ENCODE assay signal across 18 cellular contexts in genomic region chr9:106800691-106801090, GRCh38.
A peak's percentile ranks its signal among the peaks of the same experiment; 100 is the strongest.
DNase-seq lines count a peak whose midpoint lies in the region; ATAC-seq and TF ChIP-seq lines count a peak whose summit lies in the region.
"Had no signal": no experiment of that assay in that cellular context is flagged by ENCODE, and none has a peak within 500 bp of the region (broad histone marks: within the 10 kb centered on the region; RNA-seq: fewer than 3 reads in every experiment).

No MANE protein-coding gene starts in this region.

- H3F3A ChIP-seq in smooth muscle cell (ENCODE audit: low read depth), result no peaks in the 10 kb centered on the region

- no peaks in the 10 kb centered on the region for H3K4me1 ChIP-seq in breast epithelium
- H3K4me1 ChIP-seq in smooth muscle cell (ENCODE audit: low read depth), result peaks cover 14% of the 10 kb centered on the region
- H3K4me1 ChIP-seq in CD4-positive, alpha-beta memory T cell (ENCODE audit: insufficient read depth, low read length), result no peaks in the 10 kb centered on the region

- H4K20me1 ChIP-seq in smooth muscle cell (ENCODE audit: low read depth), result no peaks in the 10 kb centered on the region

- no TSS peak for BruUV-seq in MCF 10A (replicated peaks; lab: Mats Ljungman, UMichigan)

- H3K9me3 ChIP-seq in breast epithelium, result no peaks in the 10 kb centered on the region
- H3K9me3 ChIP-seq in smooth muscle cell (replicated peaks; ENCODE audit: low read depth), result no peaks in the 10 kb centered on the region
- H3K9me3 ChIP-seq in CD4-positive, alpha-beta memory T cell (ENCODE audit: control insufficient read depth in 1 of 2, low read length in 2 of 2), result no peaks in the 10 kb centered on the region

- 79% methylated on average over 5 of the region's 5 CpGs for WGBS in smooth muscle cell (ENCODE audit: low lambda C conversion rate)

- H3K4me1 Mint-ChIP-seq in MCF 10A (ENCODE audit: insufficient read depth, unreplicated experiment), result peaks cover 24% of the 10 kb centered on the region
- no peaks in the 10 kb centered on the region for H3K4me1 Mint-ChIP-seq in activated T-helper 17 cell treated with anti-CD3 and anti-CD28 coated beads, Interleukin-2, amount 50 U/mL, for 72 hours
- no peaks in the 10 kb centered on the region for H3K4me1 Mint-ChIP-seq in CD4-positive, alpha-beta memory T cell

- no peak overlapping the region for H3K9ac ChIP-seq in smooth muscle cell (ENCODE audit: low read depth)

- peak overlapping the region; percentile 37 for H3K27ac Mint-ChIP-seq in MCF 10A (ENCODE audit: low read depth, unreplicated experiment)
- no peak overlapping the region for H3K27ac Mint-ChIP-seq in activated T-helper 17 cell treated with anti-CD3 and anti-CD28 coated beads, Interleukin-2, amount 50 U/mL, for 72 hours
- H3K27ac Mint-ChIP-seq in CD4-positive, alpha-beta memory T cell, result no peak overlapping the region

- H3K4me2 ChIP-seq in smooth muscle cell, result no peak overlapping the region
- H3K4me2 ChIP-seq: PC-9 had no signal

- no peaks in the 10 kb centered on the region for H3K79me2 ChIP-seq in smooth muscle cell (ENCODE audit: low read depth)

- intact Hi-C loops in MCF 10A (cut with micrococcal nuclease) (no loop called here), breast epithelium (cut with DNase I; ENCODE audit: low total_unique reads) (no loop called here)
- intact Hi-C loops in CD4-positive, alpha-beta memory T cell (cut with micrococcal nuclease), result no loop called here

- H3K27me3 Mint-ChIP-seq in MCF 10A (ENCODE audit: insufficient read depth, unreplicated experiment), result no peaks in the 10 kb centered on the region
- no peaks in the 10 kb centered on the region for H3K27me3 Mint-ChIP-seq in activated T-helper 17 cell treated with anti-CD3 and anti-CD28 coated beads, Interleukin-2, amount 50 U/mL, for 72 hours
- no peaks in the 10 kb centered on the region for H3K27me3 Mint-ChIP-seq in CD4-positive, alpha-beta memory T cell

- H3K27me3 ChIP-seq in breast epithelium, result no peaks in the 10 kb centered on the region
- H3K27me3 ChIP-seq in brain microvascular endothelial cell (replicated peaks), result no peaks in the 10 kb centered on the region
- no peaks in the 10 kb centered on the region for H3K27me3 ChIP-seq in smooth muscle cell (ENCODE audit: low read depth)
- no peaks in the 10 kb centered on the region for H3K27me3 ChIP-seq in CD4-positive, alpha-beta memory T cell (ENCODE audit: insufficient read depth, low read length)

- no peaks in the 10 kb centered on the region for H3K36me3 Mint-ChIP-seq in MCF 10A (ENCODE audit: insufficient read depth, unreplicated experiment)
- no peaks in the 10 kb centered on the region for H3K36me3 Mint-ChIP-seq in activated T-helper 17 cell treated with anti-CD3 and anti-CD28 coated beads, Interleukin-2, amount 50 U/mL, for 72 hours (ENCODE audit: low read depth)
- no peaks in the 10 kb centered on the region for H3K36me3 Mint-ChIP-seq in CD4-positive, alpha-beta memory T cell

- H3K9me3 Mint-ChIP-seq in MCF 10A (ENCODE audit: unreplicated experiment), result no peaks in the 10 kb centered on the region
- H3K9me3 Mint-ChIP-seq in activated T-helper 17 cell treated with anti-CD3 and anti-CD28 coated beads, Interleukin-2, amount 50 U/mL, for 72 hours, result peaks cover 20% of the 10 kb centered on the region
- H3K9me3 Mint-ChIP-seq in CD4-positive, alpha-beta memory T cell, result peaks cover 0 to 14% (median 4%) of the 10 kb centered on the region in 8 donors

- H3K4me3 Mint-ChIP-seq in MCF 10A (ENCODE audit: unreplicated experiment), result no peak overlapping the region
- H3K4me3 Mint-ChIP-seq in activated T-helper 17 cell treated with anti-CD3 and anti-CD28 coated beads, Interleukin-2, amount 50 U/mL, for 72 hours, result no peak overlapping the region
- H3K4me3 Mint-ChIP-seq in CD4-positive, alpha-beta memory T cell, result no peak overlapping the region

- in situ Hi-C loops in brain microvascular endothelial cell (cut with HindIII; ENCODE audit: low pct_ligation_motif_present, low sequenced_read_pairs), result no loop called here

- ATAC-seq in HG02885 (IDR thresholded peaks at IDR 0.05; ENCODE audit: poor library complexity, unreplicated experiment), result no peak
- ATAC-seq in activated T-helper 17 cell treated with anti-CD3 and anti-CD28 coated beads, Interleukin-2, amount 50 U/mL, for 72 hours (replicated peaks), result no peak
- ATAC-seq: HCT116 had no signal

- POLR2A ChIA-PET in MCF 10A (lab: Yijun Ruan, JAX), result interaction anchor here (0.7 kb wide), 1 partner anchor 95 kb away, joined by 4 read pairs; no protein-coding TSS in a partner anchor
- POLR2A ChIA-PET in CD4-positive, alpha-beta memory T cell (lab: Charles Lee; ENCODE audit: partially characterized antibody), result no interaction called here

- H3K36me3 ChIP-seq in breast epithelium (no peaks in the 10 kb centered on the region), brain microvascular endothelial cell (replicated peaks) (no peaks in the 10 kb centered on the region), smooth muscle cell (ENCODE audit: low read depth) (no peaks in the 10 kb centered on the region)
- H3K36me3 ChIP-seq in CD4-positive, alpha-beta memory T cell (ENCODE audit: insufficient read depth, low read length), result no peaks in the 10 kb centered on the region

- TF ChIP-seq POLR2A in breast epithelium (IDR thresholded peaks at IDR 0.05), result no peak

- CTCF ChIA-PET in MCF 10A (lab: Yijun Ruan, JAX), result interaction anchor here (0.7 kb wide), 1 partner anchor 898 kb away, joined by 3 read pairs; no protein-coding TSS in a partner anchor
- CTCF ChIA-PET in CD4-positive, alpha-beta memory T cell (lab: Charles Lee; ENCODE audit: partially characterized antibody), result no interaction called here

- TF ChIP-seq CTCF in MCF 10A (IDR thresholded peaks at IDR 0.05; ENCODE audit: unreplicated experiment) (no peak), breast epithelium (IDR thresholded peaks at IDR 0.05) (no peak), brain microvascular endothelial cell (IDR thresholded peaks at IDR 0.05; ENCODE audit: low read depth, low read length, missing control alignments) (no peak), foreskin fibroblast (IDR thresholded peaks at IDR 0.05; ENCODE audit: low read depth, low read length) (no peak), smooth muscle cell (IDR thresholded peaks at IDR 0.05; ENCODE audit: borderline replicate concordance, insufficient read depth, poor library complexity, severe bottlenecking) (no peak)

- DNase-seq in MCF 10A (ENCODE audit: unreplicated experiment) (peak; percentile 19), breast epithelium (ENCODE audit: low spot score in 2 of 2) (no peak), brain microvascular endothelial cell (peak; percentile 54), foreskin fibroblast (peak; percentile 43 to 64), smooth muscle cell (lab: John Stamatoyannopoulos, UW; ENCODE audit: unreplicated experiment) (no peak)
- DNase-seq in CD4-positive, alpha-beta memory T cell, result no peak
- DNase-seq: C1 segment of cervical spinal cord, COR-L47, DMS153, NCI-H1092 treated with DMSO at 0.1 percent for 48 hours, NCI-H1694 treated with DMSO at 0.1 percent for 48 hours, NCI-H446 treated with DMSO at 0.1 percent for 48 hours, NCI-H748 treated with DMSO at 0.1 percent for 48 hours, PC-9 had no signal

- H3K4me3 ChIP-seq in breast epithelium (no peak overlapping the region), brain microvascular endothelial cell (ENCODE audit: low read depth, low read length) (no peak overlapping the region), foreskin fibroblast (ENCODE audit: low read depth in 1 of 2, low read length in 2 of 2) (no peak overlapping the region), smooth muscle cell (no peak overlapping the region)
- no peak overlapping the region for H3K4me3 ChIP-seq in CD4-positive, alpha-beta memory T cell (ENCODE audit: low read length in 2 of 2)
- H3K4me3 ChIP-seq: PC-9 had no signal

- no peak overlapping the region for H3K27ac ChIP-seq in breast epithelium
- H3K27ac ChIP-seq in brain microvascular endothelial cell, result no peak overlapping the region
- H3K27ac ChIP-seq in smooth muscle cell (ENCODE audit: low read depth), result no peak overlapping the region
- no peak overlapping the region for H3K27ac ChIP-seq in CD4-positive, alpha-beta memory T cell (ENCODE audit: low read depth, low read length)
- H3K27ac ChIP-seq: 22Rv1, PC-9 had no signal

- no peak overlapping the region for H2AFZ ChIP-seq in smooth muscle cell (ENCODE audit: low read depth)
- H2AFZ ChIP-seq: PC-9 had no signal

Comparison
In these comparisons a context has a peak if more than half of its experiments do, and no peak if none do; other contexts are left out.
1. DNase-seq: peak in MCF 10A (single experiment), brain microvascular endothelial cell (single experiment) and foreskin fibroblast (2 of 2); none in breast epithelium (0 of 2), smooth muscle cell (single experiment) and CD4-positive, alpha-beta memory T cell (0 of 5).